Comparison of ENCODE assay signal across 2 cellular contexts in the genomic region with DNA sequence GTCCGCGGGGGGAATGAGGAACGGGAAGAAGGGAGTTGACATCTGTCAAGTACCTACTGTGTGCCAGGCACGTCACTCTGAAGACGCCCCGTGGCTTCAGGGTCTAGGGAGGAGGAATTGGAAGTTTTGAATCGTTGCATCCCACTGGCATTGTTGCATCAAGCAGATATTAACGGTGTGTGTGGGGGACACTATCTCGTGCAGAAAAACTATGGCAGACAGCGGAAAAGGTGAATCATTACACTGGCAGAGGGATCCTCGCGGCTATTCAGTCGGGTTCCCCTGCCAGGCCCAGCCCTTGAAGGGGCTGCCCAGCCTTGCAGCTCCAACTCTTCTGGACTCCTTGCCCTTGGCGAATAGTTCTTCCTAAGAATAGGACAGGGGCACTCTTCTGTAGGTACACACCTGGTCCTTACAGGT.
TF ChIP-seq lines count a peak whose summit lies in the region.

No MANE protein-coding gene starts in this region.

TF ChIP-seq in A549, 52 proteins besides CTCF, POLR2A, EP300 and RAD21:
- TF ChIP-seq FOSB (CRISPR knock-in tag; IDR thresholded peaks at IDR 0.05) (no peak), FOSL2 (IDR thresholded peaks at IDR 0.05) (no peak), FOSL2 (CRISPR knock-in tag; IDR thresholded peaks at IDR 0.05) (no peak)

TF ChIP-seq in GM12878, 131 proteins besides CTCF, POLR2A, EP300 and RAD21:
- no peak for TF ChIP-seq TCF3 (IDR thresholded peaks at IDR 0.05; ENCODE audit: borderline replicate concordance, insufficient read depth, low read depth, low read length)
- no peak for TF ChIP-seq HDAC6 (IDR thresholded peaks at IDR 0.05; ENCODE audit: unreplicated experiment)
- no peak for TF ChIP-seq SIX5 (IDR thresholded peaks at IDR 0.05; ENCODE audit: low read depth, low read length, severe bottlenecking)
- no peak for TF ChIP-seq SUZ12 (IDR thresholded peaks at IDR 0.05; ENCODE audit: unreplicated experiment)
- no peak for TF ChIP-seq ZNF24 (IDR thresholded peaks at IDR 0.05)
- no peak for TF ChIP-seq HCFC1 (IDR thresholded peaks at IDR 0.05; ENCODE audit: low read length)
- no peak for TF ChIP-seq ATF3 (IDR thresholded peaks at IDR 0.05; ENCODE audit: borderline replicate concordance, extremely low read depth, low read depth, low read length)
- TF ChIP-seq ZZZ3 (IDR thresholded peaks at IDR 0.05; ENCODE audit: control insufficient read depth, insufficient read length, low read depth) = no peak
- TF ChIP-seq E2F4 (IDR thresholded peaks at IDR 0.05; ENCODE audit: low read depth, low read length) = no peak
- TF ChIP-seq, protein P1, sequence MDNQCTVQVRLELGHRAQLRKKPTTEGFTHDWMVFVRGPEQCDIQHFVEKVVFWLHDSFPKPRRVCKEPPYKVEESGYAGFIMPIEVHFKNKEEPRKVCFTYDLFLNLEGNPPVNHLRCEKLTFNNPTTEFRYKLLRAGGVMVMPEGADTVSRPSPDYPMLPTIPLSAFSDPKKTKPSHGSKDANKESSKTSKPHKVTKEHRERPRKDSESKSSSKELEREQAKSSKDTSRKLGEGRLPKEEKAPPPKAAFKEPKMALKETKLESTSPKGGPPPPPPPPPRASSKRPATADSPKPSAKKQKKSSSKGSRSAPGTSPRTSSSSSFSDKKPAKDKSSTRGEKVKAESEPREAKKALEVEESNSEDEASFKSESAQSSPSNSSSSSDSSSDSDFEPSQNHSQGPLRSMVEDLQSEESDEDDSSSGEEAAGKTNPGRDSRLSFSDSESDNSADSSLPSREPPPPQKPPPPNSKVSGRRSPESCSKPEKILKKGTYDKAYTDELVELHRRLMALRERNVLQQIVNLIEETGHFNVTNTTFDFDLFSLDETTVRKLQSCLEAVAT (IDR thresholded peaks at IDR 0.05) = no peak
- TF ChIP-seq NBN (IDR thresholded peaks at IDR 0.05) = no peak
- no peak for TF ChIP-seq FOXM1 (IDR thresholded peaks at IDR 0.05; ENCODE audit: low read depth, low read length)
- TF ChIP-seq TCF7 (IDR thresholded peaks at IDR 0.05; ENCODE audit: borderline replicate concordance) = no peak
- TF ChIP-seq HSF1 (IDR thresholded peaks at IDR 0.05; ENCODE audit: low read depth, low read length) = no peak
- no peak for TF ChIP-seq IKZF2 (IDR thresholded peaks at IDR 0.05)
- TF ChIP-seq, protein P2, sequence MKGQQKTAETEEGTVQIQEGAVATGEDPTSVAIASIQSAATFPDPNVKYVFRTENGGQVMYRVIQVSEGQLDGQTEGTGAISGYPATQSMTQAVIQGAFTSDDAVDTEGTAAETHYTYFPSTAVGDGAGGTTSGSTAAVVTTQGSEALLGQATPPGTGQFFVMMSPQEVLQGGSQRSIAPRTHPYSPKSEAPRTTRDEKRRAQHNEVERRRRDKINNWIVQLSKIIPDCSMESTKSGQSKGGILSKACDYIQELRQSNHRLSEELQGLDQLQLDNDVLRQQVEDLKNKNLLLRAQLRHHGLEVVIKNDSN (IDR thresholded peaks at IDR 0.05; ENCODE audit: borderline replicate concordance, extremely low read length, insufficient read depth, low read depth, low read length) = no peak
- TF ChIP-seq MTA3 (IDR thresholded peaks at IDR 0.05; ENCODE audit: borderline replicate concordance, low read length) = no peak
- no peak for TF ChIP-seq CBFB (IDR thresholded peaks at IDR 0.05; ENCODE audit: low read depth)
- no peak for TF ChIP-seq SREBF1 (IDR thresholded peaks at IDR 0.05; ENCODE audit: low read length)
